ENCODE assay signal across 1 cellular context in the genomic region with DNA sequence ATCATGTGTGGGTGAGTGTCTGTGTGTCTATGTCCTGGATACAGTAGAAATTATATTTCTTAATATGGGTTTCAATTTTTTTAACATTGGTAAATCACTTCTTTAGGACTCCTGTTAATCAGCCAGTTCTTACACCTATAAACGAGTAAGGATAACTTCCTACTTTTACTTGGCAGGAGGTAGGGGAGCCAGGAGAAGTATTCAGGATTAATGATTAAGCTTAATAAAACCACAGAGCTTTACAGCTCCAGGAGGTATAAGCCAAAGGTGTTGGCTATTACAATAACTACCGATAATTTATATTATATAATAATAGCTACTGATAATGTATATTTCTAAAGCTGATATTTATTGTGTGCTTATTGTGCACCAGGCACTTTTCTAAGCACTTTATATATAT.
TF ChIP-seq lines count a peak whose summit lies in the region.

No MANE protein-coding gene starts in this region.

TF ChIP-seq in A549, 52 proteins besides CTCF, POLR2A, EP300 and RAD21 (continued from another document):
- TF ChIP-seq CBX8 (IDR thresholded peaks at IDR 0.05) = no peak
- no peak for TF ChIP-seq RARB (CRISPR knock-in tag; IDR thresholded peaks at IDR 0.05)
- TF ChIP-seq, protein P1, sequence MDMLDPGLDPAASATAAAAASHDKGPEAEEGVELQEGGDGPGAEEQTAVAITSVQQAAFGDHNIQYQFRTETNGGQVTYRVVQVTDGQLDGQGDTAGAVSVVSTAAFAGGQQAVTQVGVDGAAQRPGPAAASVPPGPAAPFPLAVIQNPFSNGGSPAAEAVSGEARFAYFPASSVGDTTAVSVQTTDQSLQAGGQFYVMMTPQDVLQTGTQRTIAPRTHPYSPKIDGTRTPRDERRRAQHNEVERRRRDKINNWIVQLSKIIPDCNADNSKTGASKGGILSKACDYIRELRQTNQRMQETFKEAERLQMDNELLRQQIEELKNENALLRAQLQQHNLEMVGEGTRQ (IDR thresholded peaks at IDR 0.05) = no peak
- TF ChIP-seq TP53 (CRISPR knock-in tag; IDR thresholded peaks at IDR 0.05) = no peak
- no peak for TF ChIP-seq JUN (IDR thresholded peaks at IDR 0.05)
- no peak for TF ChIP-seq SMC3 (IDR thresholded peaks at IDR 0.05)
- TF ChIP-seq NPAS2 (CRISPR knock-in tag; IDR thresholded peaks at IDR 0.05; ENCODE audit: borderline replicate concordance) = no peak
